In the genomic region with DNA sequence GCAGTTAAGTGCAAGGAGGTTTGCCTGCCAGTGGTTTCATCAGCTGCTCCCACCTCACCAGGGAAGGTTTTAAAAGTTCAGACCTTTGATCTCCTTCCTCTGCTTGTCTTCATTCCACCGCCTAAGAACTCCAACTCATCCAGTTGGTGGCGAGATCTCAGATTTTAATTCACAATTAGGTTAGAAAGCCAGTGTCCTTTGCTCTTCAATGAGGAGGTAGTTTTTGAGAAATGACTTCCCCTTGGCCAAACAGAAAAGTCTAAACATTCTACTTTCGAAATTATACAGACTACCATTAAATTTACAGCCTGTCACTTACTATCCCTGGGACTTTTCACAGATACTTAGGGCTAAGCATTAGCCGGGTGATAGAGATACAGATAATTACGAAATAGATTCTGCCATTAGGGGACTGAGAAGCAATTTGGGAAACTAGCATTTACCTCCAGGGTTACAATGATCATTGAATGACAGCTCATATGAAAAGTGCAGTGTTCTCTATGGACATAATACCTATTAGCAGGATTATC, we compare ENCODE assay signal across 15 cellular contexts.
DNase-seq lines count a peak whose midpoint lies in the region; ATAC-seq and TF ChIP-seq lines count a peak whose summit lies in the region.
"Had no signal": no experiment of that assay in that cellular context is flagged by ENCODE, and none has a peak within 500 bp of the region (broad histone marks: within the 10 kb centered on the region; RNA-seq: fewer than 3 reads in every experiment).

No MANE protein-coding gene starts in this region.

- no peak overlapping the region for H2BK12ac ChIP-seq in neuronal stem cell (ENCODE audit: low read length)

- no peak overlapping the region for H3K4ac ChIP-seq in neuronal stem cell (ENCODE audit: low read length)

- H3K4me1 ChIP-seq in cardiac muscle cell (ENCODE audit: low read depth) (peaks cover 9% of the 10 kb centered on the region), left ventricle myocardium inferior (no peaks in the 10 kb centered on the region), neuronal stem cell (ENCODE audit: control insufficient read depth in 2 of 2, insufficient read depth in 1 of 2, low read depth in 1 of 2, low read length in 2 of 2) (no peaks in the 10 kb centered on the region)
- H3K4me1 ChIP-seq: BLaER1 treated with 17β-estradiol and CSF1 and Interleukin-3, amounts not matched to agents 10 nM and 100 nM had no signal

- no CpG with 5 or more reads among the region's 5 CpGs for WGBS in neuronal stem cell (ENCODE audit: extremely low coverage in 2 of 2, insufficient read length in 2 of 2, insufficient replicate concordance in 1 of 2), 2 donors

- TF ChIP-seq CTCF in cardiac muscle cell (IDR thresholded peaks at IDR 0.05; ENCODE audit: low read depth, low read length) (no peak), left ventricle myocardium inferior (IDR thresholded peaks at IDR 0.05; ENCODE audit: borderline replicate concordance) (no peak)

- ATAC-seq in GM18520 (IDR thresholded peaks at IDR 0.05; ENCODE audit: unreplicated experiment): no peak
- ATAC-seq: GM12878, GM23338 had no signal

- no peaks in the 10 kb centered on the region for H3K9me3 ChIP-seq in cardiac muscle cell (ENCODE audit: low read depth)
- H3K9me3 ChIP-seq in left ventricle myocardium inferior (replicated peaks): no peaks in the 10 kb centered on the region
- H3K9me3 ChIP-seq in neuronal stem cell (replicated peaks in 1 of 2; ENCODE audit: control insufficient read depth in 2 of 2, insufficient read depth in 1 of 2, low read depth in 1 of 2, low read length in 2 of 2): no peaks in the 10 kb centered on the region
- H3K9me3 ChIP-seq: BLaER1 treated with 17β-estradiol and CSF1 and Interleukin-3, amounts not matched to agents 10 nM and 100 nM had no signal

- H3K4me3 ChIP-seq in cardiac muscle cell (no peak overlapping the region), left ventricle myocardium inferior (no peak overlapping the region), neuronal stem cell (ENCODE audit: low read length in 2 of 2) (no peak overlapping the region)
- H3K4me3 ChIP-seq: BLaER1 treated with 17β-estradiol and CSF1 and Interleukin-3, amounts not matched to agents 10 nM and 100 nM; GM12878; GM23338 had no signal

- DNase-seq in cardiac muscle cell (ENCODE audit: low read depth in 1 of 2, low spot score in 1 of 2) (no peak), left ventricle myocardium inferior (no peak), islet precursor cell (peak; percentile 59), neuronal stem cell (ENCODE audit: low spot score) (no peak), DMS 273 treated with DMSO at 0.1 percent for 48 hours (lab: John Stamatoyannopoulos, UW) (no peak)
- no peak for DNase-seq in activated naive CD4-positive, alpha-beta T cell treated with Interleukin-2 at 50 U/mL for 16 hours
- DNase-seq: ACHN; CD4-positive, CD25-positive, alpha-beta regulatory T cell; DMS79; H7 had no signal

- no peak overlapping the region for H3K18ac ChIP-seq in neuronal stem cell (ENCODE audit: low read length)

- H2BK15ac ChIP-seq in neuronal stem cell (ENCODE audit: low read length): no peak overlapping the region

- no peak overlapping the region for H3K14ac ChIP-seq in neuronal stem cell (ENCODE audit: low read length)

- H3K79me1 ChIP-seq in neuronal stem cell (ENCODE audit: low read depth, low read length): no peaks in the 10 kb centered on the region

- H2AK5ac ChIP-seq in neuronal stem cell (ENCODE audit: low read depth, low read length): no peak overlapping the region

- no peak overlapping the region for H2BK5ac ChIP-seq in neuronal stem cell (ENCODE audit: low read length)

- H2AFZ ChIP-seq in neuronal stem cell (ENCODE audit: low read length): peak overlapping the region; percentile 45
- H2AFZ ChIP-seq: GM23338 had no signal

- H3K27ac ChIP-seq in cardiac muscle cell (peak overlapping the region; percentile 16), left ventricle myocardium inferior (replicated peaks) (no peak overlapping the region), neuronal stem cell (replicated peaks; ENCODE audit: low read length) (no peak overlapping the region)
- H3K27ac ChIP-seq: BLaER1 treated with 17β-estradiol and CSF1 and Interleukin-3, amounts not matched to agents 10 nM and 100 nM; HL-60 had no signal

- H2BK120ac ChIP-seq in neuronal stem cell (ENCODE audit: low read depth, low read length): no peak overlapping the region

- H3K27me3 ChIP-seq in cardiac muscle cell (no peaks in the 10 kb centered on the region), left ventricle myocardium inferior (ENCODE audit: low read depth) (no peaks in the 10 kb centered on the region), neuronal stem cell (ENCODE audit: control insufficient read depth in 3 of 3, insufficient read depth in 3 of 3, low read depth in 1 of 3, low read length in 3 of 3) (no peaks in the 10 kb centered on the region)
- H3K27me3 ChIP-seq: BLaER1 treated with 17β-estradiol and CSF1 and Interleukin-3, amounts not matched to agents 10 nM and 100 nM had no signal

- H3K23ac ChIP-seq in neuronal stem cell (ENCODE audit: low read depth, low read length, poor library complexity): no peak overlapping the region

- H4K91ac ChIP-seq in neuronal stem cell (ENCODE audit: low read depth, low read length, poor library complexity): no peak overlapping the region

- H3K9ac ChIP-seq in neuronal stem cell (ENCODE audit: low read depth, low read length, poor library complexity): no peak overlapping the region
- H3K9ac ChIP-seq: BLaER1 treated with 17β-estradiol and CSF1 and Interleukin-3, amounts not matched to agents 10 nM and 100 nM had no signal

- H3K36me3 ChIP-seq in cardiac muscle cell (no peaks in the 10 kb centered on the region), left ventricle myocardium inferior (no peaks in the 10 kb centered on the region), neuronal stem cell (replicated peaks in 1 of 2; ENCODE audit: control insufficient read depth in 2 of 2, insufficient read depth in 2 of 2, low read length in 2 of 2) (no peaks in the 10 kb centered on the region)
- H3K36me3 ChIP-seq: BLaER1 treated with 17β-estradiol and CSF1 and Interleukin-3, amounts not matched to agents 10 nM and 100 nM had no signal

- H4K8ac ChIP-seq in neuronal stem cell (ENCODE audit: low read depth, low read length): no peak overlapping the region

- intact Hi-C loops in left ventricle myocardium inferior (cut with micrococcal nuclease): no loop called here

- no peak overlapping the region for H3K4me2 ChIP-seq in neuronal stem cell (ENCODE audit: insufficient read depth, low read length, poor library complexity, severe bottlenecking)
- H3K4me2 ChIP-seq: BLaER1 treated with 17β-estradiol and CSF1 and Interleukin-3, amounts not matched to agents 10 nM and 100 nM; GM23338 had no signal
